8 cellular contexts compared by ENCODE assay signal in genomic region chr16:83215417-83216001, GRCh38.
DNase-seq lines count a peak whose midpoint lies in the region; ATAC-seq and TF ChIP-seq lines count a peak whose summit lies in the region.

No MANE protein-coding gene starts in this region.

- no peaks in the 10 kb centered on the region for H3K9me3 Mint-ChIP-seq in effector memory CD8-positive, alpha-beta T cell
- H3K9me3 Mint-ChIP-seq in osteocyte (ENCODE audit: unreplicated experiment) = peaks cover 6% of the 10 kb centered on the region

- peak; percentile 92 for TF ChIP-seq CTCF in WI38 (IDR thresholded peaks at IDR 0.05; ENCODE audit: low read depth, low read length)
- TF ChIP-seq CTCF in osteocyte (IDR thresholded peaks at IDR 0.05) = peak; percentile 62
- peak in 1 of 2 experiments; percentile 47 for TF ChIP-seq CTCF in tibial artery (IDR thresholded peaks at IDR 0.05)

- H3K27ac ChIP-seq in tibial artery = no peak overlapping the region

- peaks cover 0 to 20% (median 0%) of the 10 kb centered on the region in 4 donors for H3K4me1 ChIP-seq in tibial artery

- H3K27ac Mint-ChIP-seq in effector memory CD8-positive, alpha-beta T cell = no peak overlapping the region
- no peak overlapping the region for H3K27ac Mint-ChIP-seq in osteocyte (ENCODE audit: unreplicated experiment)

- peaks cover 0 to 17% of the 10 kb centered on the region in 2 donors for H3K27me3 Mint-ChIP-seq in effector memory CD8-positive, alpha-beta T cell
- no peaks in the 10 kb centered on the region for H3K27me3 Mint-ChIP-seq in osteocyte (ENCODE audit: unreplicated experiment)

- H3K9me3 ChIP-seq in tibial artery = no peaks in the 10 kb centered on the region

- peaks cover 4 to 5% of the 10 kb centered on the region in 2 donors for H3K4me1 Mint-ChIP-seq in effector memory CD8-positive, alpha-beta T cell (ENCODE audit: low read depth in 2 of 2)
- peaks cover 21% of the 10 kb centered on the region for H3K4me1 Mint-ChIP-seq in osteocyte (ENCODE audit: unreplicated experiment)

- DNase-seq in COLO829 (ENCODE audit: low spot score) (peak; percentile 44), HPDE6-E6E7 (ENCODE audit: extremely low spot score) (peak; percentile 31), osteocyte (ENCODE audit: extremely low spot score, unreplicated experiment) (no peak), tibial artery (no peak), DMS79 (lab: John Stamatoyannopoulos, UW) (no peak)
- DNase-seq in effector memory CD8-positive, alpha-beta T cell = peak; percentile 43 to 56 (median 53)

- intact Hi-C loops in tibial artery (cut with DNase I; ENCODE audit: low total_unique reads) = loop anchor here (10.0 kb wide), 1 partner anchor 611 kb away; no protein-coding TSS in a partner anchor

- H3K4me3 Mint-ChIP-seq in effector memory CD8-positive, alpha-beta T cell = no peak overlapping the region
- H3K4me3 Mint-ChIP-seq in osteocyte (ENCODE audit: unreplicated experiment) = no peak overlapping the region

- no peaks in the 10 kb centered on the region for H3K36me3 ChIP-seq in tibial artery

- no peaks in the 10 kb centered on the region for H3K27me3 ChIP-seq in tibial artery

- ATAC-seq in effector memory CD8-positive, alpha-beta T cell (replicated peaks) = no peak
- no peak for ATAC-seq in GM19023 (IDR thresholded peaks at IDR 0.05; ENCODE audit: unreplicated experiment)

- H3K36me3 Mint-ChIP-seq in effector memory CD8-positive, alpha-beta T cell (ENCODE audit: insufficient read depth) = no peaks in the 10 kb centered on the region
- H3K36me3 Mint-ChIP-seq in osteocyte (ENCODE audit: unreplicated experiment) = no peaks in the 10 kb centered on the region

- H3K4me3 ChIP-seq in WI38 (ENCODE audit: low read depth, low read length) (no peak overlapping the region), tibial artery (no peak overlapping the region)

Comparison
In these comparisons a context has a peak if more than half of its experiments do, and no peak if none do; other contexts are left out.
1. DNase-seq: peak in COLO829 (single experiment), HPDE6-E6E7 (single experiment) and effector memory CD8-positive, alpha-beta T cell (3 of 3); none in osteocyte (single experiment), tibial artery (0 of 2) and DMS79 (single experiment).